1 cellular context compared by ENCODE assay signal in the genomic region with DNA sequence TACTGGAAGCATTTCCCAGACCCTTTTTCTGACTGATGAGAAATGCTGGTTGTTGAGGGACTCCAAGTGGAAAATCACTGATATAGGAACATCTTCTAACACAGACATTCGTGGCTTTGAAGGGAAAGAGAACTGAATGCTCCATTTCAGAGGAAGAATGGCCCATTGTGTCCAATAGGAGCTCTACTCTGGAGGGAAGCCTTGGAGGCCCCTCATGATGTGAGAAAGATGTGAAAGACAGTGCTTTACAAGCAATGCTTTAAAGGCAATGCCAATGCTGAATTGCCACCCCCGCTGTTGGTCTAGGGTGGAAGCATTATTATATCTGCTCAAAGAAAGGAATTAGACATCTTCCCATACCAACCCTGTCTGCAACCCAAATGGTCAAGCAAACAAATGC.
TF ChIP-seq lines count a peak whose summit lies in the region.

No MANE protein-coding gene starts in this region.

TF ChIP-seq in WTC11, 78 proteins besides CTCF, POLR2A, EP300 and RAD21:
- no peak for TF ChIP-seq ZNF671 (CRISPR knock-in tag; IDR thresholded peaks at IDR 0.05)
- TF ChIP-seq TEAD1 (CRISPR knock-in tag; IDR thresholded peaks at IDR 0.05) = 0 out of 2 replicates have a peak, but pooled peaks have one; percentile 25
- 0 out of 2 replicates have a peak, but pooled peaks have one; percentile 19 for TF ChIP-seq ZNF423 (CRISPR knock-in tag; IDR thresholded peaks at IDR 0.05)
TF ChIP-seq in WTC11: peak in this region for 2.
